Comparison of ENCODE assay signal across 8 cellular contexts in the genomic region with DNA sequence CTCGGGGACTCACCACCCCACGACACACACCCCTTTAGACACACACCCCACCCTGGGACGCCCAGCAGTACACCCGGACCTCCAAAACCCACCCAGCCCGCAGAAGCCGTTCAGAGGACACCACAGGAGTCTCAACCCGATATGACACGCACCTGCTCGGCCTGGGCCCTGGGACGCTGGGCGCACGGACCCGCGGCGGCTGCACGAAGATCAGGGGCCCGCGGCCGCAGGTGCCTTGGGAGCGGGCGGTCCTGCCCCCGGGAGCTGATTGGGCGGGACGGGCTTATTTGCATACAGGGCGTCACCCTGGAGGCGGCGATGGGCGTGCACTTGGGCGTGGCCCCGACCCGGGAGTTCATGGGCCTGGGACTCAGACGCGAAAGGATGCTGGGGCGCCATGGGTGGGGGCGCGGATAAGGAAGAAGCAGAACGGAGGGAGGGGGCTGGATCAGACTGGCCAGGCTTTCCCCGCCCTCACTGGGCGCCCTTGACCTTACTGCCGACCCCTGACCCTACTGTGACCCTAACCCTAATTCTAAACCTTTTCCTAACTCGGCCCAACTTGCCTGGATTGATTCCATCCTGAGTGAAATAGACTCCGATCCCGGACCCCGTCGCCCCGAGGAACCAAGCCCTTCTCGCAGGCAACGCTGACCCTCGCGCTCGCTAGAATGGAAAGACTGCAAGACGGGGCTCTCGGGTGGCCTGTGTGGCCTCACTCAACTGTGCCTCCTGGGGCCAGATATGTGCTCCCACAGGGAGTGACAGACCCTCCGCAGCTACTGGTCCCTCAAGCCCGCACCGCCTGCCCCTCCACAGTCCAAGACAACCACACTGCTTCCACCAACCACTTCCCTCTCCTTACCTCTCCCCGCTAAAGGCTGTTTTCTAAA. TPM values are rescaled to one million over a fixed set of nuclear protein-coding genes. Genes with fewer than 3 reads are reported as not detected.
A peak's percentile ranks its signal among the peaks of the same experiment; 100 is the strongest.
DNase-seq lines count a peak whose midpoint lies in the region; ATAC-seq, FAIRE-seq and TF ChIP-seq lines count a peak whose summit lies in the region.

MEF2B (minus strand) TSS at position 211 of the 893 bp plus-strand sequence. CDS start 19,528 bp downstream, outside the sequence.

- H3K27me3 Mint-ChIP-seq in activated CD4-positive, alpha-beta memory T cell treated with anti-CD3 and anti-CD28 coated beads for 36 hours, result no peaks in the 10 kb centered on the region

- H3K27ac Mint-ChIP-seq in activated CD4-positive, alpha-beta memory T cell treated with anti-CD3 and anti-CD28 coated beads for 36 hours, result no peak within 1 kb of the TSS

- H3K9me3 Mint-ChIP-seq in activated CD4-positive, alpha-beta memory T cell treated with anti-CD3 and anti-CD28 coated beads for 36 hours, result no peaks in the 10 kb centered on the region

- DNase-seq in NCI-H345 (lab: John Stamatoyannopoulos, UW) (peak; percentile 50), ecto neural progenitor cell (ENCODE audit: low spot score) (peak; percentile 93), lung microvascular endothelial cell (ENCODE audit: low read depth in 2 of 2) (peak; percentile 61 to 75), H54 (ENCODE audit: insufficient read length, low spot score) (no peak)
- DNase-seq in activated CD4-positive, alpha-beta memory T cell treated with anti-CD3 and anti-CD28 coated beads for 36 hours, result peak; percentile 83
- DNase-seq in stimulated activated CD8-positive, alpha-beta memory T cell treated with anti-CD3 and anti-CD28 coated beads, Interleukin-15, amount 100 ng/mL, for 24 hours (ENCODE audit: low read depth), result peak; percentile 43

- ATAC-seq in GM18511 (IDR thresholded peaks at IDR 0.05; ENCODE audit: unreplicated experiment) (peak; percentile 91), HG02943 (IDR thresholded peaks at IDR 0.05; ENCODE audit: low read depth, unreplicated experiment) (peak; percentile 79)

- FAIRE-seq in H54 (lab: Jason Lieb, UNC), result no peak

- intact Hi-C loops in activated CD4-positive, alpha-beta memory T cell treated with anti-CD3 and anti-CD28 coated beads for 36 hours (cut with micrococcal nuclease), result loop anchor here (5.0 kb wide), 1 partner anchor 57 kb away; no protein-coding TSS in a partner anchor

- peak within 1 kb of the TSS; percentile 1 for H3K4me3 Mint-ChIP-seq in activated CD4-positive, alpha-beta memory T cell treated with anti-CD3 and anti-CD28 coated beads for 36 hours

- POLR2A ChIA-PET in activated CD4-positive, alpha-beta memory T cell treated with anti-CD3 and anti-CD28 coated beads for 36 hours (lab: Charles Lee), result no interaction called here

- CTCF ChIA-PET in activated CD4-positive, alpha-beta memory T cell treated with anti-CD3 and anti-CD28 coated beads for 36 hours (lab: Charles Lee), result interaction anchor here (1.2 kb wide), 1 partner anchor 24 kb away, joined by 5 read pairs; no protein-coding TSS in a partner anchor

- no peaks in the 10 kb centered on the region for H3K36me3 Mint-ChIP-seq in activated CD4-positive, alpha-beta memory T cell treated with anti-CD3 and anti-CD28 coated beads for 36 hours

- no peak for TF ChIP-seq POLR2A in H54 (IDR thresholded peaks at IDR 0.05; ENCODE audit: low read depth, low read length)

- H3K4me1 Mint-ChIP-seq in activated CD4-positive, alpha-beta memory T cell treated with anti-CD3 and anti-CD28 coated beads for 36 hours (ENCODE audit: low read depth), result peaks cover 13% of the 10 kb centered on the region

RNA-seq across cellular contexts. Expression of gene MEF2B, which starts in this region (rescaled TPM):
- 1 to 10 TPM; 3.9 to 4.3 TPM for total RNA-seq in activated CD4-positive, alpha-beta memory T cell treated with anti-CD3 and anti-CD28 coated beads for 36 hours
- total RNA-seq in lung microvascular endothelial cell, result under 0.01 and 0.20 TPM in 2 replicates

Comparison
In these comparisons a context has a peak if more than half of its experiments do, and no peak if none do; other contexts are left out.
1. Peak in DNase-seq in lung microvascular endothelial cell; RNA of the gene not detected or under 1 TPM.